ENCODE assay signal across 8 cellular contexts in the genomic region with DNA sequence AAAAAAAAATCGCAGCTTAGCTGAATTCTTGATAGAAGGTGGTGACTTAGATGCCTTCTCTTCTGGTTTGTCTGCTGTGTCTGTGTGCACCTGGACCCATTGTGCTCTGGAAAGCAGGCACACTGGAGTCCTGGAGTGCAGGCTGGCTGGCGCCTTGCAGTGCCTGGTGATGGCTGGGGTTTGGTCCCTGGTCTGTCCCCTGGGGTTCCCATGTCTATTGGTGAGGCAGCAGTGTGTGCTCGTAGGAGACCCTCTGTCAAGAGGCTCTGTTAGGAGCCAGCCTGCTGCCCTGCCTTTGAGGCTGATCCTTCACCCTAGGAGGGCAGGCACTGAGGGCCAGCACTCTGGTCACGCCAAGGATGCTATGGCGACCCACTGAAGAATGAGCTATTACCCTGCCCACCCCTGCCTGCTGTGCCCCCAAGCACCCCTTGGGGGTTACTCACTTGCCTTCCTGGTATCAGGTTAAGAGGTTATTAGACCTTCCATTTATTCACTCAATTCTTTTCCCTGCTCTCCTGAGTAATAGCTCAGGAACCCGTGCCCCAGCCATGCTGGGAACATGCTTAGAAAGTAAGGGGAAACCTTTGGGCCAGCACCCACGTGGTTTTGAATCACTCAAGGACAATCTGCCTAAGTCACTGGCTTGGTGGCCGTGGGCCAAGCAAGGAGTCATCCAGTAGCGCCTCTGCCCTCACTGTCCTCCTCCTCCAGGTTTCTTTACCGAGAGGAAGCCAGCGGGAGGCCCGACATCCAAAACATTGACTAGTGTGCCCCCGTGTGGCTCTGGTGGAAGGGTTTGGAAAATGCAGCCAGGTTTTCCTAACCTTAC.
DNase-seq lines count a peak whose midpoint lies in the region; ATAC-seq and TF ChIP-seq lines count a peak whose summit lies in the region.

No MANE protein-coding gene starts in this region.

- no peaks in the 10 kb centered on the region for H3K9me3 ChIP-seq in liver (ENCODE audit: control insufficient read depth in 4 of 4, low read length in 3 of 4)

- H3K9ac ChIP-seq in liver (ENCODE audit: low read depth in 1 of 2, low read length in 2 of 2) = no peak overlapping the region

- 39% methylated on average over 13 of the region's 13 CpGs for WGBS in liver

- TF ChIP-seq CTCF in WI38 (IDR thresholded peaks at IDR 0.05; ENCODE audit: low read depth, low read length) = peak; percentile 53
- peak; percentile 57 for TF ChIP-seq CTCF in coronary artery (IDR thresholded peaks at IDR 0.05)
- TF ChIP-seq CTCF in liver (IDR thresholded peaks at IDR 0.05; ENCODE audit: low read depth, low read length, missing input control) = peak; percentile 82

- DNase-seq in DMS79 treated with DMSO at 0.1 percent for 48 hours (lab: John Stamatoyannopoulos, UW) (peak; percentile 90), NCI-H2171 treated with DMSO at 0.1 percent for 48 hours (lab: John Stamatoyannopoulos, UW) (peak; percentile 86), coronary artery (ENCODE audit: low spot score) (peak; percentile 98), T-helper 9 cell (no peak)
- peak; percentile 28 for DNase-seq in stimulated activated CD4-positive, alpha-beta T cell treated with anti-CD3 and anti-CD28 coated beads, Interleukin-4, amount 100 ng/mL, for 24 hours

- H3K27ac ChIP-seq in coronary artery = peak overlapping the region; percentile 10 to 71
- H3K27ac ChIP-seq in liver (ENCODE audit: low read depth in 1 of 2, low read length in 2 of 2) = peak overlapping the region in 1 of 2 donors; percentile 30

- H3K4me3 ChIP-seq in WI38 (ENCODE audit: low read depth, low read length) (no peak overlapping the region), coronary artery (no peak overlapping the region), liver (ENCODE audit: low read depth in 1 of 3, low read length in 3 of 3) (no peak overlapping the region)

- H3K4me1 ChIP-seq in liver (ENCODE audit: control insufficient read depth in 4 of 4, insufficient read depth in 4 of 4, low read length in 3 of 4) = peaks cover 4 to 23% (median 18%) of the 10 kb centered on the region in 4 donors

- ATAC-seq in HG02759 (IDR thresholded peaks at IDR 0.05; ENCODE audit: unreplicated experiment) = peak; percentile 61

- H3K36me3 ChIP-seq in liver (ENCODE audit: control insufficient read depth in 4 of 4, insufficient read depth in 3 of 4, low read depth in 1 of 4, low read length in 3 of 4) = no peaks in the 10 kb centered on the region

- H3K27me3 ChIP-seq in liver (ENCODE audit: control insufficient read depth in 4 of 4, insufficient read depth in 4 of 4, low read length in 3 of 4) = no peaks in the 10 kb centered on the region

- peak; percentile 97 to 98 for TF ChIP-seq RAD21 in liver (IDR thresholded peaks at IDR 0.05)

TF ChIP-seq in liver, 16 proteins besides CTCF, POLR2A, EP300 and RAD21:
- TF ChIP-seq NR2F2 (IDR thresholded peaks at IDR 0.05) (peak; percentile 46), EGR1 (IDR thresholded peaks at IDR 0.05; ENCODE audit: low read depth in 2 of 2) (no peak), JUND (IDR thresholded peaks at IDR 0.05) (peak; percentile 28 to 43), HNF4A (conservative IDR thresholded peaks at IDR 0.05) (peak in 1 of 2 donors; percentile 26), RXRA (IDR thresholded peaks at IDR 0.05) (peak; percentile 32 to 37)
TF ChIP-seq in liver: peak in this region for 4.
